ENCODE assay signal across 9 cellular contexts in the genomic region with DNA sequence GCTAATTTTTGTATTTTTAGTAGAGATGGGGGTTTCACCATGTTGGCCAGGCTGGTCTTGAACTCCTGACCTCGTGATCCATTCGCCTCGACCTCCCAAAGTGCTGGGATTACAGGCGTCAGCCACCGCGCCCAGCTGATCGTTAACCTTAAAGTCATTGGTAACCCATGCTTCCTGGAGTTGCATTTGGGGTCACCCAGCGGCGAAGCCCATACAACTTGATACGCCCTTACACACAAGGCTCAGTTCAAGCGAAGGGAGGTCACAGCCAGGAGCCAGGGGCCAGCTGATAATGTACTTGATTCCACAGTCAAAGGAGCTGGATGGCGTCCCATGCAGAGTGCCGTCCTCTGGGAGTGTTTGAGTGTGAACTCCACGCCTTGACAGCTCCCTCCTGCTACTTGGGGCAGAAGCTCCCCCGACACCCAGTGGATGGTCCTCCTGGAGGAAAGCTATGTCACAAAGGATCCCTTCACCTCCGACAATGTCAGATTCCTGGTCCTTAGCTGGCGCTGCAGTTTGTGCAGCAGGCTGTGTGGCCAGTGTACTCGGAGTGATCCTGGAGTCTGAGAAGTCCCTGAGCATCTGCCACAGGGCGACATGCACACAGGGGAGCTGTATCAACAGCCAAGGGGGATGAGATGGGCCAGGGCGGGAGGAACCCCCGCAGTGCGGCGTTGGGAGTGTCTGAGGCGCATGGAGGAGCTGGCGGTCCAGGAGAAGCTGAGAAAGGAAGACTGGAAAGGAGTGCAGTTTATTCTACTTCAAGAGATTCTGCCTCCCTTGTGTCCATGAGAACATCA. TPM values are rescaled to one million over a fixed set of nuclear protein-coding genes. Genes with fewer than 3 reads are reported as not detected.
DNase-seq lines count a peak whose midpoint lies in the region; ATAC-seq, FAIRE-seq and TF ChIP-seq lines count a peak whose summit lies in the region.
"Had no signal": no experiment of that assay in that cellular context is flagged by ENCODE, and none has a peak within 500 bp of the region (broad histone marks: within the 10 kb centered on the region; RNA-seq: fewer than 3 reads in every experiment).

No MANE protein-coding gene starts in this region.

- intact Hi-C loops in PC-9 (cut with micrococcal nuclease; ENCODE audit: unreplicated experiment) (no loop called here), pancreas (cut with DNase I) (no loop called here)

- H3K4me3 Mint-ChIP-seq in CD8-positive, alpha-beta memory T cell, result peak overlapping the region; percentile 79 to 95 (median 84)

- H3K9me3 Mint-ChIP-seq in CD8-positive, alpha-beta memory T cell, result no peaks in the 10 kb centered on the region

- peak overlapping the region; percentile 42 to 95 (median 87) for H3K27ac Mint-ChIP-seq in CD8-positive, alpha-beta memory T cell

- peak overlapping the region; percentile 64; the same call in 1 of the 2 replicates for H3K4me2 ChIP-seq in PC-9

- no peaks in the 10 kb centered on the region for H3K27me3 Mint-ChIP-seq in CD8-positive, alpha-beta memory T cell

- peaks cover 35 to 61% (median 49%) of the 10 kb centered on the region in 3 donors for H3K4me1 Mint-ChIP-seq in CD8-positive, alpha-beta memory T cell

- H3K27ac ChIP-seq in CD8-positive, alpha-beta memory T cell (ENCODE audit: low read depth, low read length), result no peak overlapping the region
- no peak overlapping the region for H3K27ac ChIP-seq in PC-9
- peak overlapping the region; percentile 61 to 84 (median 75) for H3K27ac ChIP-seq in pancreas

- peaks cover 7% of the 10 kb centered on the region for H4K20me1 ChIP-seq in PC-9 (ENCODE audit: insufficient read depth)

- TF ChIP-seq POLR2A in erythroblast (IDR thresholded peaks at IDR 0.05; ENCODE audit: low read length), result no peak

- TSS peak; percentile 63 for BruUV-seq in PC-9 (replicated peaks; lab: Mats Ljungman, UMichigan)

- H3K27me3 ChIP-seq in CD8-positive, alpha-beta memory T cell (ENCODE audit: insufficient read depth, low read length, poor library complexity, severe bottlenecking), result no peaks in the 10 kb centered on the region
- H3K27me3 ChIP-seq in PC-9 (ENCODE audit: insufficient read depth, low read depth) (no peaks in the 10 kb centered on the region), pancreas (no peaks in the 10 kb centered on the region)

- ATAC-seq in pancreas, result peak; percentile 10 to 18 (median 12)

- FAIRE-seq in pancreas (lab: Jason Lieb, UNC), result no peak

- TF ChIP-seq CTCF in PC-9 (conservative IDR thresholded peaks at IDR 0.05) (no peak), pancreas (IDR thresholded peaks at IDR 0.05) (no peak)

- POLR2A ChIA-PET in CD8-positive, alpha-beta memory T cell (lab: Charles Lee), result interaction anchor here (0.7 to 2.3 kb wide), 5 partner anchors 8 to 677 kb away, joined by 3 to 28 read pairs (median 3); partner anchors contain the start of genes CCDC88A, CFAP36, CLHC1 and RPS27A
- POLR2A ChIA-PET in PC-9 (lab: Charles Lee; ENCODE audit: unreplicated experiment), result interaction anchor here (0.5 to 0.6 kb wide), 3 partner anchors 108 to 206 kb away, joined by 3 to 4 read pairs (median 3); no protein-coding TSS in a partner anchor

- peaks cover 31% of the 10 kb centered on the region for H3K79me2 ChIP-seq in PC-9 (ENCODE audit: low read depth)

- peak in 2 of 5 donors; percentile 3 to 50 for DNase-seq in CD8-positive, alpha-beta memory T cell
- no peak for DNase-seq in PC-9
- peak; percentile 13 to 25 for DNase-seq in erythroblast (lab: John Stamatoyannopoulos, UW)
- peak in 4 of 6 donors; percentile 8 to 62 (median 24) for DNase-seq in pancreas
- DNase-seq in NCI-H1930 (lab: John Stamatoyannopoulos, UW), result no peak
- DNase-seq in cerebellar nuclear complex (lab: John Stamatoyannopoulos, UW), result no peak
- no peak for DNase-seq in inferior parietal cortex (ENCODE audit: extremely low spot score)
- no peak for DNase-seq in NCI-H1694 treated with DMSO at 0.1 percent for 48 hours (lab: John Stamatoyannopoulos, UW)
- DNase-seq: NCI-H446 treated with DMSO at 0.1 percent for 48 hours had no signal

- peaks cover 20% of the 10 kb centered on the region; the same call in 1 of the 2 replicates for H3F3A ChIP-seq in PC-9 (ENCODE audit: insufficient read depth, low read depth)

- peaks cover 28% of the 10 kb centered on the region for H3K4me1 ChIP-seq in CD8-positive, alpha-beta memory T cell (ENCODE audit: insufficient read depth, low read length)
- H3K4me1 ChIP-seq in PC-9 (replicated peaks; ENCODE audit: insufficient read depth), result 0 out of 2 replicates have a peak, but pooled peaks cover 5% of the 10 kb centered on the region
- no peaks in the 10 kb centered on the region for H3K4me1 ChIP-seq in pancreas

- H3K9me2 ChIP-seq in PC-9 (ENCODE audit: insufficient read depth), result no peaks in the 10 kb centered on the region

- no peak overlapping the region for H3K4me3 ChIP-seq in CD8-positive, alpha-beta memory T cell (ENCODE audit: low read length)
- H3K4me3 ChIP-seq in PC-9 (peak overlapping the region; percentile 53; the same call in 1 of the 2 replicates), pancreas (peak overlapping the region in 3 of 4 donors; percentile 33 to 84 (median 82))

- H2AFZ ChIP-seq in PC-9, result no peak overlapping the region; the same call in 1 of the 2 replicates

- CTCF ChIA-PET in CD8-positive, alpha-beta memory T cell (lab: Charles Lee), result interaction anchor here (0.6 to 1.5 kb wide), 5 partner anchors 9 to 658 kb away, joined by 3 to 6 read pairs (median 3); partner anchors contain the start of gene RPS27A
- CTCF ChIA-PET in PC-9 (lab: Charles Lee), result no interaction called here

- no peaks in the 10 kb centered on the region for H3K9me3 ChIP-seq in CD8-positive, alpha-beta memory T cell (ENCODE audit: low read length)
- H3K9me3 ChIP-seq in PC-9 (ENCODE audit: insufficient read depth, low read depth) (no peaks in the 10 kb centered on the region), pancreas (no peaks in the 10 kb centered on the region)

- no peaks in the 10 kb centered on the region for H3K36me3 Mint-ChIP-seq in CD8-positive, alpha-beta memory T cell

- WGBS in pancreas, 2 donors, result 87 to 89% methylated on average over 25 of the region's 25 CpGs

- no peaks in the 10 kb centered on the region for H3K36me3 ChIP-seq in CD8-positive, alpha-beta memory T cell (ENCODE audit: insufficient read depth, low read length)
- peaks cover 9% of the 10 kb centered on the region; the same call in 1 of the 2 replicates for H3K36me3 ChIP-seq in PC-9 (ENCODE audit: low read depth)
- H3K36me3 ChIP-seq in pancreas, result no peaks in the 10 kb centered on the region

RNA-seq across cellular contexts. Expression of gene CLHC1, which starts 7.9 kb away (rescaled TPM):
- 1 to 10 TPM; 8.4 to 9.8 TPM for total RNA-seq in CD8-positive, alpha-beta memory T cell
- polyA plus RNA-seq in CD8-positive, alpha-beta memory T cell, result 1.1 TPM
- total RNA-seq in PC-9 (2021) (20.5 and 27.1 TPM in 2 replicates), pancreas (1 to 10 TPM; 2.9 to 10.0 (median 6.0) TPM)
- polyA plus RNA-seq in pancreas, result 10 to 100 TPM in 1 of 2 donors, 1 to 10 TPM in 1; 8.1 to 20.0 TPM

RNA-seq across cellular contexts. Expression of gene RPS27A, which starts 8.3 kb away (rescaled TPM):
- 1,000 to 10,000 TPM; 1,155 to 1,172 TPM for total RNA-seq in CD8-positive, alpha-beta memory T cell
- polyA plus RNA-seq in CD8-positive, alpha-beta memory T cell, result 3,070 TPM
- 1,269 and 1,616 TPM in 2 replicates for total RNA-seq in PC-9 (2021)
- total RNA-seq in pancreas, result 100 to 1,000 TPM; 501 to 776 (median 622) TPM
- 1,000 to 10,000 TPM in 1 of 2 donors, 100 to 1,000 TPM in 1; 587 to 1,369 TPM for polyA plus RNA-seq in pancreas

RNA-seq across cellular contexts. Expression of gene MTIF2, which starts 44.9 kb away (rescaled TPM):
- total RNA-seq in CD8-positive, alpha-beta memory T cell, result 10 to 100 TPM; 58.3 to 58.9 TPM
- polyA plus RNA-seq in CD8-positive, alpha-beta memory T cell, result 19.5 TPM
- total RNA-seq in PC-9 (2021) (44.6 and 52.0 TPM in 2 replicates), pancreas (10 to 100 TPM; 13.6 to 22.9 (median 16.7) TPM)
- 10 to 100 TPM; 16.2 to 20.6 TPM for polyA plus RNA-seq in pancreas

Comparison
In these comparisons a context has a peak if more than half of its experiments do, and no peak if none do; other contexts are left out.
1. DNase-seq: peak in erythroblast (2 of 2) and pancreas (4 of 6); none in PC-9 (0 of 2), NCI-H1930 (0 of 2), cerebellar nuclear complex (0 of 2), inferior parietal cortex (single experiment) and NCI-H1694 treated with DMSO at 0.1 percent for 48 hours (single experiment).
2. H3K27ac ChIP-seq: peak in pancreas (4 of 4); none in CD8-positive, alpha-beta memory T cell (single experiment) and PC-9 (single experiment).